ENCODE assay signal across 27 cellular contexts in genomic region chr4:41890085-41890484, GRCh38.
"Had no signal": no experiment of that assay in that cellular context is flagged by ENCODE, and none has a peak within 500 bp of the region (broad histone marks: within the 10 kb centered on the region; RNA-seq: fewer than 3 reads in every experiment).

No MANE protein-coding gene starts in this region.

- H3K9me3 ChIP-seq: ascending aorta had no signal

- DNase-seq: activated B cell treated with CpG ODN at 0.5 μM for 24 hours; activated CD4-positive, alpha-beta memory T cell treated with anti-CD3 and anti-CD28 coated beads, Interleukin-2, amount 10 ng/mL, durations not matched to agents 7 days and 5 days; activated CD4-positive, alpha-beta T cell treated with anti-CD3 and anti-CD28 coated beads for 48 hours; activated CD4-positive, alpha-beta T cell treated with anti-CD3 and anti-CD28 coated beads, Interleukin-2, amount 10 ng/mL, durations not matched to agents 7 days and 5 days; activated CD4-positive, alpha-beta T cell treated with anti-CD3 and anti-CD28 coated beads, Interleukin-2, amount 50 U/mL, for 48 hours; activated CD4-positive, CD25-positive, alpha-beta regulatory T cell treated with anti-CD3 and anti-CD28 coated beads, Interleukin-2, amount 50 U/mL, for 72 hours; activated CD8-positive, alpha-beta memory T cell treated with anti-CD3 and anti-CD28 coated beads for 24 hours; activated CD8-positive, alpha-beta memory T cell treated with anti-CD3 and anti-CD28 coated beads, Interleukin-2, amount 10 ng/mL, durations not matched to agents 7 days and 5 days; activated CD8-positive, alpha-beta memory T cell treated with anti-CD3 and anti-CD28 coated beads, Interleukin-2, amount 50 U/mL, for 48 hours; activated CD8-positive, alpha-beta T cell treated with anti-CD3 and anti-CD28 coated beads, Interleukin-2, amount 10 ng/mL, durations not matched to agents 7 days and 5 days; activated effector memory CD4-positive, alpha-beta T cell treated with Interleukin-2 at 50 U/mL for 16 hours; activated gamma-delta T cell; activated naive CD4-positive, alpha-beta T cell treated with anti-CD3 and anti-CD28 coated beads, Interleukin-2, amount 10 ng/mL, durations not matched to agents 7 days and 5 days; activated naive CD4-positive, alpha-beta T cell treated with Interleukin-2 at 50 U/mL for 16 hours; activated naive CD8-positive, alpha-beta T cell treated with anti-CD3 and anti-CD28 coated beads, Interleukin-2, amount 10 ng/mL, durations not matched to agents 7 days and 5 days; activated naive CD8-positive, alpha-beta T cell treated with anti-CD3 and anti-CD28 coated beads, Interleukin-2, amount 50 U/mL, for 24 hours; activated T-cell treated with anti-CD3 and anti-CD28 coated beads, Interleukin-2, amount 50 U/mL, for 24 hours; activated T-cell treated with anti-CD3 and anti-CD28 coated beads, Interleukin-2, amount 50 U/mL, for 48 hours; amygdala; anterior cingulate cortex; caudate nucleus; cerebellar nuclear complex; T-helper 2 cell; T-helper 9 cell had no signal

- H3K4me3 ChIP-seq: ascending aorta, cardiac muscle cell had no signal

- H3K4me1 ChIP-seq: ascending aorta had no signal

- ATAC-seq: activated CD8-positive, alpha-beta memory T cell treated with anti-CD3 and anti-CD28 coated beads, Interleukin-2, amount 10 ng/mL, durations not matched to agents 7 days and 5 days; activated CD8-positive, alpha-beta T cell treated with anti-CD3 and anti-CD28 coated beads, Interleukin-2, amount 10 ng/mL, durations not matched to agents 7 days and 5 days; activated naive CD8-positive, alpha-beta T cell treated with anti-CD3 and anti-CD28 coated beads, Interleukin-2, amount 50 U/mL, for 24 hours had no signal

- H3K27me3 ChIP-seq: ascending aorta had no signal

- H3K27ac ChIP-seq: ascending aorta, cardiac muscle cell, VCaP had no signal

- H3K36me3 ChIP-seq: ascending aorta, cardiac muscle cell had no signal
